ENCODE assay signal across 8 cellular contexts in the genomic region with DNA sequence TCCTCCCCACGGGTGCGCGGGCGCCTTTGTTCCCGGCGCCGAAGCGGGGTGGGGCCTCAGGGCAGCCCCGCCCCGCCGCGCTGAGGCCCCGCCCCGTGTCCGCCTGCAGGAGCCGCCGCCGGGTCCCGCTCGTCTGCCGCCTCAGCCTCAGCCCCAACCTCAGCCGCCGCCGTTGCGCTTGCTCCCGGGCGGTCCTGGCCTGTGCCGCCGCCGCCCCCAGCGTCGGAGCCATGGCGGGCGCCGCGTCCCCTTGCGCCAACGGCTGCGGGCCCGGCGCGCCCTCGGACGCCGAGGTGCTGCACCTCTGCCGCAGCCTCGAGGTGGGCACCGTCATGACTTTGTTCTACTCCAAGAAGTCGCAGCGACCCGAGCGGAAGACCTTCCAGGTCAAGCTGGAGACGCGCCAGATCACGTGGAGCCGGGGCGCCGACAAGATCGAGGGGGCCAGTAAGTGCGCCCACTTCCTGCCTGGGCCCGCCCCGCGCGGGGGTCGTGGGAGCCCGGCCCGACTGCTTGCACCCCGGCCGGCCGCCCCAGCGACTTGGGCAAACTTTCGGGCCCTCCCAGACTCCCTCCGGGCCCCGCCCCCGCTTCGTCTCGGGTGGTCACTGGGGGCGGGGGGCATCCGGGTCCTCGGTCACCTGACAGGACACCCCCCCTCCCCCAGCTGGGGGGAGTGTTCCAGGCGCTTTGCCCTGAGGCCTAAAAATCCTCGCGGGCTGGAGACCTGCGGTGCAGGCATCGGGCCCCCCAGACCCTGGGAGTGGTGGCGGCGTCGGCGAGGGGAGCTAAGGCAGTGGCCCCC. TPM values are rescaled to one million over a fixed set of nuclear protein-coding genes. Genes with fewer than 3 reads are reported as not detected.
DNase-seq lines count a peak whose midpoint lies in the region; ATAC-seq, FAIRE-seq and TF ChIP-seq lines count a peak whose summit lies in the region.

A gene (plus strand): TSS at position 132 of the 805 bp plus-strand sequence. CDS start 99 bp downstream, at position 231.

- H3K4me3 ChIP-seq in GM12875 (ENCODE audit: low read depth, low read length), result peak within 1 kb of the TSS; percentile 61
- H3K4me3 ChIP-seq in astrocyte (ENCODE audit: insufficient read depth, low read depth, low read length), result peak within 1 kb of the TSS; percentile 75
- H3K4me3 ChIP-seq in hepatocyte, result peak within 1 kb of the TSS; percentile 94
- H3K4me3 ChIP-seq in retinal pigment epithelial cell (ENCODE audit: low read length), result peak within 1 kb of the TSS; percentile 75

- H2AFZ ChIP-seq in astrocyte (ENCODE audit: low read depth, low read length), result peak within 1 kb of the TSS; percentile 81
- H2AFZ ChIP-seq in hepatocyte, result peak within 1 kb of the TSS; percentile 90

- peak within 1 kb of the TSS; percentile 88 for H3K27ac Mint-ChIP-seq in T-helper 2 cell treated with Interferon-gamma antibody and Interleukin-4, amounts not matched to agents 5 μg/mL and 100 μg/mL, for 36 hours
- H3K27ac Mint-ChIP-seq in astrocyte (ENCODE audit: unreplicated experiment), result peak within 1 kb of the TSS; percentile 91

- H3K36me3 Mint-ChIP-seq in T-helper 2 cell treated with Interferon-gamma antibody and Interleukin-4, amounts not matched to agents 5 μg/mL and 100 μg/mL, for 36 hours (ENCODE audit: low read depth), result peaks cover 37% of the 10 kb centered on the region
- H3K36me3 Mint-ChIP-seq in astrocyte (ENCODE audit: low read depth, unreplicated experiment), result peaks cover 4% of the 10 kb centered on the region

- ATAC-seq in HG02678 (IDR thresholded peaks at IDR 0.05; ENCODE audit: unreplicated experiment), result peak; percentile 62

- H3K36me3 ChIP-seq in astrocyte (ENCODE audit: insufficient read depth, low read length) (no peaks in the 10 kb centered on the region), hepatocyte (replicated peaks; ENCODE audit: insufficient read depth, low read depth) (no peaks in the 10 kb centered on the region)

- H3K27me3 ChIP-seq in astrocyte (ENCODE audit: insufficient read depth, low read length), result no peaks in the 10 kb centered on the region
- no peaks in the 10 kb centered on the region for H3K27me3 ChIP-seq in hepatocyte

- peaks cover 59% of the 10 kb centered on the region for H3K4me1 Mint-ChIP-seq in T-helper 2 cell treated with Interferon-gamma antibody and Interleukin-4, amounts not matched to agents 5 μg/mL and 100 μg/mL, for 36 hours (ENCODE audit: low read depth)
- H3K4me1 Mint-ChIP-seq in astrocyte (ENCODE audit: low read depth, unreplicated experiment), result peaks cover 28% of the 10 kb centered on the region

- H3K27me3 Mint-ChIP-seq in T-helper 2 cell treated with Interferon-gamma antibody and Interleukin-4, amounts not matched to agents 5 μg/mL and 100 μg/mL, for 36 hours (ENCODE audit: low read depth), result no peaks in the 10 kb centered on the region
- no peaks in the 10 kb centered on the region for H3K27me3 Mint-ChIP-seq in astrocyte (ENCODE audit: low read depth, unreplicated experiment)

- 1% methylated on average over 48 of the region's 89 CpGs for WGBS in hepatocyte (ENCODE audit: low lambda C conversion rate, missing lambda C conversion rate)

- FAIRE-seq in astrocyte (lab: Jason Lieb, UNC), result no peak

- peak within 1 kb of the TSS; percentile 96 for H3K4me2 ChIP-seq in astrocyte (ENCODE audit: low read length)
- peak within 1 kb of the TSS; percentile 88 for H3K4me2 ChIP-seq in hepatocyte

- peak within 1 kb of the TSS; percentile 94 for H3K9ac ChIP-seq in astrocyte (ENCODE audit: low read length)

- peak within 1 kb of the TSS; percentile 92 for H3K4me3 Mint-ChIP-seq in T-helper 2 cell treated with Interferon-gamma antibody and Interleukin-4, amounts not matched to agents 5 μg/mL and 100 μg/mL, for 36 hours
- peak within 1 kb of the TSS; percentile 97 for H3K4me3 Mint-ChIP-seq in astrocyte (ENCODE audit: unreplicated experiment)

- TF ChIP-seq CTCF in GM12875 (IDR thresholded peaks at IDR 0.05; ENCODE audit: borderline replicate concordance, insufficient read depth, low read depth, low read length) (no peak), astrocyte (IDR thresholded peaks at IDR 0.05; ENCODE audit: insufficient read depth, low read depth, low read length) (no peak), hepatocyte (IDR thresholded peaks at IDR 0.05; ENCODE audit: poor library complexity) (no peak), retinal pigment epithelial cell (conservative IDR thresholded peaks at IDR 0.05; ENCODE audit: low read depth, low read length) (no peak)

- H3K4me1 ChIP-seq in astrocyte (ENCODE audit: insufficient read depth, low read length) (peaks cover 42% of the 10 kb centered on the region), hepatocyte (ENCODE audit: insufficient read depth) (peaks cover 35% of the 10 kb centered on the region)

- peaks cover 46% of the 10 kb centered on the region for H4K20me1 ChIP-seq in astrocyte (ENCODE audit: insufficient read depth, low read length)
- H4K20me1 ChIP-seq in hepatocyte (ENCODE audit: insufficient read depth, poor library complexity, severe bottlenecking), result peaks cover 39% of the 10 kb centered on the region

- H3K9me3 Mint-ChIP-seq in T-helper 2 cell treated with Interferon-gamma antibody and Interleukin-4, amounts not matched to agents 5 μg/mL and 100 μg/mL, for 36 hours, result no peaks in the 10 kb centered on the region
- H3K9me3 Mint-ChIP-seq in astrocyte (ENCODE audit: unreplicated experiment), result no peaks in the 10 kb centered on the region

- peak within 1 kb of the TSS; percentile 91 for H3K27ac ChIP-seq in astrocyte (ENCODE audit: low read depth, low read length)
- peak within 1 kb of the TSS; percentile 100 for H3K27ac ChIP-seq in hepatocyte

- H3K9me3 ChIP-seq in astrocyte (ENCODE audit: insufficient read depth, low read depth, low read length) (no peaks in the 10 kb centered on the region), hepatocyte (ENCODE audit: low read depth) (no peaks in the 10 kb centered on the region)

- DNase-seq in NCI-H1417 treated with DMSO at 0.1 percent for 48 hours (lab: John Stamatoyannopoulos, UW), result peak; percentile 17
- peak; percentile 81 for DNase-seq in T-helper 2 cell treated with Interferon-gamma antibody and Interleukin-4, amounts not matched to agents 5 μg/mL and 100 μg/mL, for 36 hours (ENCODE audit: low spot score)
- DNase-seq in astrocyte (ENCODE audit: low read depth), result peak; percentile 47
- DNase-seq in hepatocyte (ENCODE audit: low spot score), result peak; percentile 93
- no peak for DNase-seq in retinal pigment epithelial cell (ENCODE audit: low read depth)
- DNase-seq in GF-D8 (lab: John Stamatoyannopoulos, UW), result no peak

- H3K79me2 ChIP-seq in astrocyte (ENCODE audit: insufficient read depth, low read length), result peaks cover 53% of the 10 kb centered on the region
- H3K79me2 ChIP-seq in hepatocyte, result peaks cover 53% of the 10 kb centered on the region

- H3K9me2 ChIP-seq in hepatocyte (replicated peaks; ENCODE audit: insufficient read depth), result no peaks in the 10 kb centered on the region

RNA-seq across cellular contexts. Expression of the gene that starts here (rescaled TPM):
- total RNA-seq in astrocyte (99.6 and 129 TPM in 2 replicates), hepatocyte (48.5 and 73.2 TPM in 2 replicates)
- polyA plus RNA-seq in hepatocyte, result 52.7 and 52.8 TPM in 2 replicates

Comparison
In these comparisons a context has a peak if more than half of its experiments do, and no peak if none do; other contexts are left out.
1. DNase-seq: peak in NCI-H1417 treated with DMSO at 0.1 percent for 48 hours (single experiment), T-helper 2 cell treated with Interferon-gamma antibody and Interleukin-4, amounts not matched to agents 5 μg/mL and 100 μg/mL, for 36 hours (single experiment), astrocyte (single experiment) and hepatocyte (single experiment); none in retinal pigment epithelial cell (single experiment) and GF-D8 (single experiment).
2. Peak in every context shown above with its lines, with median percentiles within 50 percentile points of each other: H3K4me3 ChIP-seq.